Comparison of ENCODE assay signal across 20 cellular contexts in genomic region chr3:117285721-117286120, GRCh38.
DNase-seq lines count a peak whose midpoint lies in the region; ATAC-seq and TF ChIP-seq lines count a peak whose summit lies in the region.
"Had no signal": no experiment of that assay in that cellular context is flagged by ENCODE, and none has a peak within 500 bp of the region (broad histone marks: within the 10 kb centered on the region; RNA-seq: fewer than 3 reads in every experiment).

No MANE protein-coding gene starts in this region.

- peaks cover 2% of the 10 kb centered on the region for H3K27me3 Mint-ChIP-seq in glutamatergic neuron (ENCODE audit: unreplicated experiment)

- H3K9me3 ChIP-seq in BE2C: no peaks in the 10 kb centered on the region
- H3K9me3 ChIP-seq: BLaER1 treated with 17β-estradiol and CSF1 and Interleukin-3, amounts not matched to agents 10 nM and 100 nM had no signal

- peaks cover 47% of the 10 kb centered on the region for H3K4me1 ChIP-seq in BE2C
- H3K4me1 ChIP-seq: BLaER1 treated with 17β-estradiol and CSF1 and Interleukin-3, amounts not matched to agents 10 nM and 100 nM had no signal

- H3K4me3 Mint-ChIP-seq in glutamatergic neuron (ENCODE audit: unreplicated experiment): no peak overlapping the region
- H3K4me3 Mint-ChIP-seq: CD8-positive, alpha-beta T cell; GM23338 had no signal

- peak overlapping the region; percentile 31 for H3K27ac Mint-ChIP-seq in glutamatergic neuron (ENCODE audit: unreplicated experiment)
- H3K27ac Mint-ChIP-seq: CD8-positive, alpha-beta T cell; GM23338 had no signal

- ATAC-seq in GM19328 (IDR thresholded peaks at IDR 0.05; ENCODE audit: unreplicated experiment) (no peak), GM18511 (IDR thresholded peaks at IDR 0.05; ENCODE audit: unreplicated experiment) (no peak)
- ATAC-seq in stimulated activated naive CD8-positive, alpha-beta T cell treated with anti-CD3 and anti-CD28 coated beads, Interleukin-15, Interleukin-2, amounts not matched to agents 100 U/mL and 50 U/mL, for 24 hours: no peak
- ATAC-seq: CD8-positive, alpha-beta T cell; GM12878; GM23338 had no signal

- no peaks in the 10 kb centered on the region for H3K36me3 Mint-ChIP-seq in glutamatergic neuron (ENCODE audit: unreplicated experiment)
- H3K36me3 Mint-ChIP-seq: CD8-positive, alpha-beta T cell had no signal

- no peaks in the 10 kb centered on the region for H3K27me3 ChIP-seq in BE2C
- H3K27me3 ChIP-seq: BLaER1 treated with 17β-estradiol and CSF1 and Interleukin-3, amounts not matched to agents 10 nM and 100 nM had no signal

- H3K4me3 ChIP-seq in BE2C (ENCODE audit: low read depth, low read length): no peak overlapping the region
- H3K4me3 ChIP-seq: BLaER1 treated with 17β-estradiol and CSF1 and Interleukin-3, amounts not matched to agents 10 nM and 100 nM; GM12878; GM23338 had no signal

- DNase-seq in BE2C (peak; percentile 70), NCI-H1105 treated with DMSO at 0.1 percent for 48 hours (lab: John Stamatoyannopoulos, UW) (peak; percentile 58), SHP77 treated with DMSO at 0.1 percent for 48 hours (lab: John Stamatoyannopoulos, UW) (peak; percentile 74), glutamatergic neuron (no peak), cerebellar nuclear complex (lab: John Stamatoyannopoulos, UW) (no peak)
- no peak for DNase-seq in stimulated activated naive CD8-positive, alpha-beta T cell treated with anti-CD3 and anti-CD28 coated beads, Interleukin-15, Interleukin-2, amounts not matched to agents 100 U/mL and 50 U/mL, for 24 hours
- DNase-seq: CD8-positive, alpha-beta T cell; HCEC 1CT; NCI-H1417 treated with DMSO at 0.1 percent for 48 hours; NCI-H2029; NCI-H2171 treated with DMSO at 0.1 percent for 48 hours; NCI-H748 treated with DMSO at 0.1 percent for 48 hours; OCI-M1; Right ventricle myocardium superior; T-helper 1 cell had no signal

- H3K36me3 ChIP-seq in BE2C: no peaks in the 10 kb centered on the region
- H3K36me3 ChIP-seq: BLaER1 treated with 17β-estradiol and CSF1 and Interleukin-3, amounts not matched to agents 10 nM and 100 nM had no signal

- no peak for TF ChIP-seq CTCF in BE2C (IDR thresholded peaks at IDR 0.05; ENCODE audit: low read depth, low read length)
- no peak for TF ChIP-seq CTCF in glutamatergic neuron (IDR thresholded peaks at IDR 0.05; ENCODE audit: partially characterized antibody, unreplicated experiment)

- peaks cover 4% of the 10 kb centered on the region for H3K9me3 Mint-ChIP-seq in glutamatergic neuron (ENCODE audit: unreplicated experiment)
- H3K9me3 Mint-ChIP-seq: GM23338 had no signal

- H3K4me1 Mint-ChIP-seq in glutamatergic neuron (ENCODE audit: low read depth, unreplicated experiment): peaks cover 47% of the 10 kb centered on the region
- H3K4me1 Mint-ChIP-seq: GM23338 had no signal

Comparison
In these comparisons a context has a peak if more than half of its experiments do, and no peak if none do; other contexts are left out.
1. DNase-seq: peak in BE2C (single experiment), NCI-H1105 treated with DMSO at 0.1 percent for 48 hours (single experiment) and SHP77 treated with DMSO at 0.1 percent for 48 hours (single experiment); none in glutamatergic neuron (single experiment), cerebellar nuclear complex (0 of 2) and stimulated activated naive CD8-positive, alpha-beta T cell treated with anti-CD3 and anti-CD28 coated beads, Interleukin-15, Interleukin-2, amounts not matched to agents 100 U/mL and 50 U/mL, for 24 hours (single experiment).